Comparison of ENCODE assay signal across 9 cellular contexts in genomic region chr21:18244721-18245486, GRCh38. TPM values are rescaled to one million over a fixed set of nuclear protein-coding genes. Genes with fewer than 3 reads are reported as not detected.
DNase-seq lines count a peak whose midpoint lies in the region; ATAC-seq, FAIRE-seq and TF ChIP-seq lines count a peak whose summit lies in the region.
"Had no signal": no experiment of that assay in that cellular context is flagged by ENCODE, and none has a peak within 500 bp of the region (broad histone marks: within the 10 kb centered on the region; RNA-seq: fewer than 3 reads in every experiment).

A gene with protein sequence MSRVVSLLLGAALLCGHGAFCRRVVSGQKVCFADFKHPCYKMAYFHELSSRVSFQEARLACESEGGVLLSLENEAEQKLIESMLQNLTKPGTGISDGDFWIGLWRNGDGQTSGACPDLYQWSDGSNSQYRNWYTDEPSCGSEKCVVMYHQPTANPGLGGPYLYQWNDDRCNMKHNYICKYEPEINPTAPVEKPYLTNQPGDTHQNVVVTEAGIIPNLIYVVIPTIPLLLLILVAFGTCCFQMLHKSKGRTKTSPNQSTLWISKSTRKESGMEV (plus strand): TSS chr21:18244833. CDS start chr21:18245224, 391 bp downstream.

- 5% methylated on average over 46 to 72 of the region's 72 CpGs for WGBS in esophagus, 2 donors

- no peak for ATAC-seq in thoracic aorta (ENCODE audit: insufficient number of reproducible peaks, low FRiP score, low read depth)

- H3K36me3 ChIP-seq in esophagus (ENCODE audit: control insufficient read depth in 2 of 2, insufficient read depth in 2 of 2, low read length in 1 of 2) (no peaks in the 10 kb centered on the region), mucosa of rectum (ENCODE audit: control insufficient read depth in 2 of 2, insufficient read depth in 2 of 2, low read length in 2 of 2) (no peaks in the 10 kb centered on the region), thoracic aorta (no peaks in the 10 kb centered on the region)

- no peak within 1 kb of the TSS for H3K9ac ChIP-seq in mucosa of rectum (ENCODE audit: low read depth in 1 of 2, low read length in 2 of 2)

- no peak for TF ChIP-seq CTCF in thoracic aorta (IDR thresholded peaks at IDR 0.05)

- H3K9me3 ChIP-seq in esophagus (ENCODE audit: control insufficient read depth in 2 of 2, insufficient read depth in 1 of 2, low read depth in 1 of 2, low read length in 1 of 2) (peaks cover 0 to 6% of the 10 kb centered on the region in 2 donors), mucosa of rectum (ENCODE audit: control insufficient read depth in 2 of 2, low read length in 2 of 2) (no peaks in the 10 kb centered on the region), thoracic aorta (no peaks in the 10 kb centered on the region)

- peaks cover 4 to 10% of the 10 kb centered on the region in 2 donors for H3K4me1 ChIP-seq in esophagus (ENCODE audit: control insufficient read depth in 2 of 2, insufficient read depth in 2 of 2, low read length in 1 of 2)
- no peaks in the 10 kb centered on the region for H3K4me1 ChIP-seq in mucosa of rectum (ENCODE audit: control insufficient read depth in 2 of 2, insufficient read depth in 2 of 2, low read length in 2 of 2)
- peaks cover 0 to 10% of the 10 kb centered on the region in 2 donors for H3K4me1 ChIP-seq in thoracic aorta (ENCODE audit: control insufficient read depth in 1 of 2, low read depth in 2 of 2)

- no peak within 1 kb of the TSS for H3K27ac ChIP-seq in esophagus (ENCODE audit: low read depth in 2 of 2, low read length in 1 of 2)
- no peak within 1 kb of the TSS for H3K27ac ChIP-seq in mucosa of rectum (ENCODE audit: low read depth in 2 of 2, low read length in 2 of 2)
- H3K27ac ChIP-seq in thoracic aorta: no peak within 1 kb of the TSS

- H3K27me3 ChIP-seq in esophagus (ENCODE audit: control insufficient read depth in 1 of 2, insufficient read depth in 2 of 2, low read length in 2 of 2) (peaks cover 0 to 4% of the 10 kb centered on the region in 2 donors), mucosa of rectum (ENCODE audit: control insufficient read depth in 2 of 2, insufficient read depth in 2 of 2, low read length in 2 of 2) (peaks cover 0 to 3% of the 10 kb centered on the region in 2 donors), thoracic aorta (replicated peaks; ENCODE audit: insufficient read depth) (no peaks in the 10 kb centered on the region)

- TF ChIP-seq POLR2A in H54 (IDR thresholded peaks at IDR 0.05; ENCODE audit: low read depth, low read length) (no peak), GM12892 (IDR thresholded peaks at IDR 0.05; ENCODE audit: low read depth, low read length) (no peak)

- H3K4me3 ChIP-seq in esophagus (ENCODE audit: low read depth in 1 of 2, low read length in 2 of 2) (peak within 1 kb of the TSS; percentile 18 to 51), mucosa of rectum (ENCODE audit: low read length in 2 of 2) (peak within 1 kb of the TSS; percentile 42 to 56), thoracic aorta (peak within 1 kb of the TSS; percentile 67)

- peak; percentile 23 to 30 for DNase-seq in NCI-H2081 (lab: John Stamatoyannopoulos, UW)
- no peak for DNase-seq in NCI-H2081 treated with DMSO at 0.1 percent for 48 hours (lab: John Stamatoyannopoulos, UW)
- DNase-seq in thoracic aorta (ENCODE audit: low spot score): no peak
- no peak for DNase-seq in H54 (ENCODE audit: insufficient read length, low spot score)
- no peak for DNase-seq in GM12892 (ENCODE audit: insufficient read length)
- no peak for DNase-seq in COLO668 (lab: John Stamatoyannopoulos, UW; ENCODE audit: unreplicated experiment)

- no peak for FAIRE-seq in H54 (lab: Jason Lieb, UNC)
- no peak for FAIRE-seq in GM12892 (lab: Jason Lieb, UNC)
- FAIRE-seq: GM18507 had no signal

RNA-seq across cellular contexts. Expression of the gene that starts here (rescaled TPM):
- polyA plus RNA-seq in esophagus: under 1 TPM; 0.22 to 0.29 TPM
- 1 to 10 TPM; 1.5 to 5.3 TPM for total RNA-seq in thoracic aorta
- not detected for polyA plus RNA-seq in GM12892 (2012; ENCODE audit: missing spikeins)

Comparison
In these comparisons a context has a peak if more than half of its experiments do, and no peak if none do; other contexts are left out.
1. DNase-seq: peak in NCI-H2081 (2 of 2); none in NCI-H2081 treated with DMSO at 0.1 percent for 48 hours (single experiment), thoracic aorta (single experiment), H54 (single experiment), GM12892 (single experiment) and COLO668 (single experiment).
2. Peak in every context shown above with its lines, with median percentiles within 50 percentile points of each other: H3K4me3 ChIP-seq.